In the genomic region with DNA sequence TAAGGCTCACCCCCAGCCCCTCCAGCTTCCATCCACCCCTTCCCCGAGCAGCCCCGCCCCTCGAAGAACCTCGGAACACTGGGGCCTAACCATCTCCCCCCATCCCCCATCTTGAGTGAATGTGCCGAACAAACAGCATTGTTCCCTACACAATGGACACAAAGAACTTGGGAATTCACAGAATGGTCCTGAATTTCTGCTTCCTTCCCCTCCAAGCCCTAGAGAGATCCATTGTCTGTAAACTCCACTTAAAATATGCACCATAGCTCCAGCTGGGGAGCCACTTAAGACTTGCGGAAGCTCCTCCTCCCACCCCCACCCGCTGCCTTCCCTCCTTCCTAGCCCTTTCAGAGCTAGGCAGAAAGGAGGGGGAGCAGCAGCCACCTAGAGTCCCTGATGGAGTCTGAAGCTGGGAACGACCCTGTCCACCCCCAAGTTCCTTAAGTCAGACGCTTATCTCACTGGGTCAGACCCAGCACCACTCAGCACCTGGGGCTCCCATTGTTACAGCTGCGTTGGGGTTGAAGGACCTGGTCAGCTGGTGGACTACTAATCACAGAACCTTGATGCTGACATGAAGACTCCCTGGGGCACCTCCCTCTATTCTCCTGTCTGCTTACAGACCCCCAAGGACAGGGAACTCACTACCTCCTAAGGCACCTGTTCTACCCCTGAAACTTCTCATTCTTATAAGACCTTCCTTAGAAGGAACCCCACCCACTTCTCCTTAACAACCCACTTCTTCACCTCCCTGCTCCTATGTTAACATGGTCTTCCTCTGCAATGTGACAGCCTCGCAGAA, we compare ENCODE assay signal across 13 cellular contexts.
DNase-seq lines count a peak whose midpoint lies in the region; ATAC-seq, FAIRE-seq and TF ChIP-seq lines count a peak whose summit lies in the region.
"Had no signal": no experiment of that assay in that cellular context is flagged by ENCODE, and none has a peak within 500 bp of the region (broad histone marks: within the 10 kb centered on the region; RNA-seq: fewer than 3 reads in every experiment).

No MANE protein-coding gene starts in this region.

- H3K27me3 ChIP-seq in endothelial cell of umbilical vein (ENCODE audit: control insufficient read depth in 2 of 2, insufficient read depth in 2 of 2, low read length in 2 of 2): no peaks in the 10 kb centered on the region

- peaks cover 24% of the 10 kb centered on the region for H3K4me1 ChIP-seq in endothelial cell of umbilical vein (ENCODE audit: control insufficient read depth, extremely low read depth, insufficient read depth, low read length)

- TSS peak; percentile 81 for BruUV-seq in endothelial cell of umbilical vein (replicated peaks; lab: Mats Ljungman, UMichigan)

- peak; percentile 68 for DNase-seq in NCI-H2227 (lab: John Stamatoyannopoulos, UW; ENCODE audit: unreplicated experiment)
- DNase-seq in endothelial cell of umbilical vein (ENCODE audit: low read depth, low spot score): peak; percentile 81
- DNase-seq in iPS-NIHi11 (ENCODE audit: low spot score): peak; percentile 79
- peak; percentile 52 for DNase-seq in retina
- no peak for DNase-seq in HK-2 (ENCODE audit: unreplicated experiment)
- DNase-seq in NK-92 (lab: John Stamatoyannopoulos, UW; ENCODE audit: unreplicated experiment): no peak
- DNase-seq in DMS153 (lab: John Stamatoyannopoulos, UW): no peak
- DNase-seq: activated CD4-positive, alpha-beta T cell treated with anti-CD3 and anti-CD28 coated beads, Interleukin-2, amount 10 ng/mL, durations not matched to agents 7 days and 5 days; effector CD8-positive, alpha-beta T cell; NCI-H1105; stimulated activated CD8-positive, alpha-beta memory T cell treated with anti-CD3 and anti-CD28 coated beads, Interleukin-4, amount 100 ng/mL, for 48 hours had no signal

- H3K9me1 ChIP-seq in endothelial cell of umbilical vein (replicated peaks; ENCODE audit: control insufficient read depth, extremely low read depth, insufficient read depth, low read length): no peaks in the 10 kb centered on the region

- TF ChIP-seq POLR2A in endothelial cell of umbilical vein (IDR thresholded peaks at IDR 0.05; ENCODE audit: low read depth, low read length): no peak

- H3K9me3 ChIP-seq in endothelial cell of umbilical vein (replicated peaks; ENCODE audit: control insufficient read depth, insufficient read depth, low read length): no peaks in the 10 kb centered on the region

- CTCF ChIA-PET in endothelial cell of umbilical vein (lab: Charles Lee): interaction anchor here (0.6 to 7.7 kb wide), 15 partner anchors 8 to 115 kb away, joined by 3 to 60 read pairs (median 5); a partner anchor contains a TSS

- H4K20me1 ChIP-seq in endothelial cell of umbilical vein (replicated peaks; ENCODE audit: control insufficient read depth, extremely low read depth, insufficient read depth, low read length): no peaks in the 10 kb centered on the region

- POLR2A ChIA-PET in endothelial cell of umbilical vein (lab: Charles Lee): interaction anchor here (0.5 to 1.4 kb wide), 4 partner anchors 11 to 143 kb away, joined by 3 to 6 read pairs (median 4); no protein-coding TSS in a partner anchor

- H3K4me3 ChIP-seq in endothelial cell of umbilical vein (replicated peaks in 1 of 3; ENCODE audit: insufficient read depth in 1 of 3, low read depth in 1 of 3, low read length in 3 of 3): no peak overlapping the region

- peak overlapping the region; percentile 40 for H3K9ac ChIP-seq in endothelial cell of umbilical vein (replicated peaks; ENCODE audit: extremely low read depth, insufficient read depth, low read length)

- TF ChIP-seq CTCF in endothelial cell of umbilical vein (IDR thresholded peaks at IDR 0.05; ENCODE audit: extremely low read depth in 1 of 2, insufficient read depth in 1 of 2, low read depth in 1 of 2, low read length in 2 of 2): no peak

- no peaks in the 10 kb centered on the region for H3K79me2 ChIP-seq in endothelial cell of umbilical vein (ENCODE audit: control insufficient read depth, insufficient read depth, low read length)

- no peaks in the 10 kb centered on the region for H3K36me3 ChIP-seq in endothelial cell of umbilical vein (ENCODE audit: control insufficient read depth in 2 of 2, extremely low read depth in 1 of 2, insufficient read depth in 2 of 2, low read length in 2 of 2)

- H3K4me2 ChIP-seq in endothelial cell of umbilical vein (ENCODE audit: insufficient read depth, low read length): no peak overlapping the region

- ATAC-seq in GM18868 (IDR thresholded peaks at IDR 0.05; ENCODE audit: unreplicated experiment): no peak

- peak overlapping the region; percentile 74 for H3K27ac ChIP-seq in endothelial cell of umbilical vein (ENCODE audit: insufficient read depth, low read depth, low read length)

- FAIRE-seq in endothelial cell of umbilical vein (lab: Jason Lieb, UNC): peak; percentile 83
- FAIRE-seq: GM18507 had no signal

- dilution Hi-C loops in endothelial cell of umbilical vein (cut with MboI; ENCODE audit: extremely low pct_ligation_motif_present, low sequenced_read_pairs): no loop called here

- H2AFZ ChIP-seq in endothelial cell of umbilical vein (ENCODE audit: low read depth, low read length): no peak overlapping the region

- intact Hi-C loops in endothelial cell of umbilical vein (cut with micrococcal nuclease): loop anchor here (1.0 to 5.0 kb wide), 5 partner anchors 10 to 141 kb away; a partner anchor contains a TSS

TF ChIP-seq in endothelial cell of umbilical vein, 7 proteins besides CTCF, POLR2A, EP300 and RAD21:
- TF ChIP-seq FOS (IDR thresholded peaks at IDR 0.05; ENCODE audit: borderline replicate concordance, insufficient read depth, low read length) (no peak), MYC (IDR thresholded peaks at IDR 0.05; ENCODE audit: low read depth, low read length) (no peak), POLR2AphosphoS5 (IDR thresholded peaks at IDR 0.05; ENCODE audit: insufficient read depth, low read depth, low read length) (no peak), GATA2 (IDR thresholded peaks at IDR 0.05; ENCODE audit: insufficient read depth, insufficient read length, low read depth, low read length) (no peak), JUN (IDR thresholded peaks at IDR 0.05; ENCODE audit: borderline replicate concordance, insufficient read depth, insufficient read length, low read depth) (no peak), EZH2 (IDR thresholded peaks at IDR 0.05; ENCODE audit: borderline replicate concordance, low read depth, low read length, severe bottlenecking) (no peak)
- TF ChIP-seq, protein P1, sequence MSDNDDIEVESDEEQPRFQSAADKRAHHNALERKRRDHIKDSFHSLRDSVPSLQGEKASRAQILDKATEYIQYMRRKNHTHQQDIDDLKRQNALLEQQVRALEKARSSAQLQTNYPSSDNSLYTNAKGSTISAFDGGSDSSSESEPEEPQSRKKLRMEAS (IDR thresholded peaks at IDR 0.05; ENCODE audit: insufficient read depth, insufficient read length): no peak

Comparison
In these comparisons a context has a peak if more than half of its experiments do, and no peak if none do; other contexts are left out.
1. DNase-seq: peak in NCI-H2227 (single experiment), endothelial cell of umbilical vein (single experiment), iPS-NIHi11 (single experiment) and retina (single experiment); none in HK-2 (single experiment), NK-92 (single experiment) and DMS153 (single experiment).